1 cellular context compared by ENCODE assay signal in genomic region chr5:145835839-145836222, GRCh38.
TF ChIP-seq lines count a peak whose summit lies in the region.

No MANE protein-coding gene starts in this region.

TF ChIP-seq in IMR-90, 13 proteins besides CTCF, POLR2A, EP300 and RAD21:
- no peak for TF ChIP-seq RFX5 (IDR thresholded peaks at IDR 0.05; ENCODE audit: low read depth, low read length)
